ENCODE assay signal across 15 cellular contexts in genomic region chr4:19254476-19254875, GRCh38.
DNase-seq lines count a peak whose midpoint lies in the region; ATAC-seq and TF ChIP-seq lines count a peak whose summit lies in the region.
"Had no signal": no experiment of that assay in that cellular context is flagged by ENCODE, and none has a peak within 500 bp of the region (broad histone marks: within the 10 kb centered on the region; RNA-seq: fewer than 3 reads in every experiment).

No MANE protein-coding gene starts in this region.

- TF ChIP-seq CTCF in fibroblast of lung (conservative IDR thresholded peaks at IDR 0.05 in 1 of 2, IDR thresholded peaks at IDR 0.05 in 1 of 2; ENCODE audit: low read depth in 1 of 2, low read length in 2 of 2) (no peak), osteoblast (IDR thresholded peaks at IDR 0.05; ENCODE audit: extremely low read depth, low read depth, low read length) (no peak), upper lobe of right lung (IDR thresholded peaks at IDR 0.05) (no peak)

- DNase-seq in EH (ENCODE audit: low read depth) (peak; percentile 58), NCI-H446 treated with DMSO at 0.1 percent for 48 hours (lab: John Stamatoyannopoulos, UW) (peak; percentile 34), fibroblast of lung (ENCODE audit: low read depth in 2 of 2) (peak; percentile 21 to 68), osteoblast (ENCODE audit: insufficient read length, low spot score, missing footprints) (peak; percentile 25), nucleus accumbens (lab: John Stamatoyannopoulos, UW) (no peak), upper lobe of right lung (no peak), substantia nigra (lab: John Stamatoyannopoulos, UW) (no peak)
- DNase-seq: DMS 273 treated with DMSO at 0.1 percent for 48 hours, HFFc6, KG1, NCI-H1048, NCI-H345 had no signal

- H3K9ac ChIP-seq in fibroblast of lung (ENCODE audit: insufficient read depth, low read length) = no peak overlapping the region

- intact Hi-C loops in upper lobe of right lung (cut with DNase I) = no loop called here

- no peaks in the 10 kb centered on the region for H3K79me2 ChIP-seq in fibroblast of lung (ENCODE audit: control insufficient read depth, insufficient read depth, low read length)
- no peaks in the 10 kb centered on the region for H3K79me2 ChIP-seq in osteoblast (ENCODE audit: insufficient read depth, low read length)

- ATAC-seq in upper lobe of right lung = no peak
- ATAC-seq: A549, HepG2 had no signal

- H3K27me3 ChIP-seq in fibroblast of lung (ENCODE audit: control insufficient read depth, insufficient read depth, low read length) (no peaks in the 10 kb centered on the region), osteoblast (ENCODE audit: insufficient read depth, low read length) (no peaks in the 10 kb centered on the region), upper lobe of right lung (no peaks in the 10 kb centered on the region)

- H3K27ac ChIP-seq in fibroblast of lung (ENCODE audit: insufficient read depth, low read length) (no peak overlapping the region), osteoblast (ENCODE audit: low read depth, low read length) (no peak overlapping the region), upper lobe of right lung (no peak overlapping the region), substantia nigra (ENCODE audit: low read depth, low read length, poor library complexity, severe bottlenecking) (no peak overlapping the region)
- H3K27ac ChIP-seq: A549, C4-2B had no signal

- no peaks in the 10 kb centered on the region for H3K36me3 ChIP-seq in fibroblast of lung (ENCODE audit: control insufficient read depth, insufficient read depth, low read length)
- H3K36me3 ChIP-seq in osteoblast (ENCODE audit: insufficient read depth, low read length) = no peaks in the 10 kb centered on the region
- H3K36me3 ChIP-seq in upper lobe of right lung = no peaks in the 10 kb centered on the region

- H3K4me1 ChIP-seq in fibroblast of lung (ENCODE audit: control insufficient read depth, extremely low read depth, insufficient read depth, low read length) = no peaks in the 10 kb centered on the region
- no peaks in the 10 kb centered on the region for H3K4me1 ChIP-seq in osteoblast (ENCODE audit: insufficient read depth, low read length)
- H3K4me1 ChIP-seq in upper lobe of right lung = no peaks in the 10 kb centered on the region
- H3K4me1 ChIP-seq: A549 had no signal

- H3K4me3 ChIP-seq in fibroblast of lung (replicated peaks in 1 of 4; ENCODE audit: control extremely low read depth in 1 of 4, insufficient read depth in 1 of 4, low read depth in 3 of 4, low read length in 4 of 4) = no peak overlapping the region
- H3K4me3 ChIP-seq in osteoblast (ENCODE audit: insufficient read depth, low read length) = no peak overlapping the region
- H3K4me3 ChIP-seq in upper lobe of right lung = no peak overlapping the region
- H3K4me3 ChIP-seq: A549 had no signal

- H3K4me2 ChIP-seq in fibroblast of lung (ENCODE audit: extremely low read depth, insufficient read depth, low read length) (no peak overlapping the region), osteoblast (ENCODE audit: insufficient read depth, low read length) (no peak overlapping the region)
- H3K4me2 ChIP-seq: A549 had no signal

- no peaks in the 10 kb centered on the region for H4K20me1 ChIP-seq in fibroblast of lung (ENCODE audit: control insufficient read depth, extremely low read depth, insufficient read depth, low read length)
- no peaks in the 10 kb centered on the region for H4K20me1 ChIP-seq in osteoblast (ENCODE audit: insufficient read depth, low read length)

- H2AFZ ChIP-seq in fibroblast of lung (ENCODE audit: low read length) (no peak overlapping the region), osteoblast (ENCODE audit: low read length) (no peak overlapping the region)

- H3K9me3 ChIP-seq in fibroblast of lung (ENCODE audit: control insufficient read depth, insufficient read depth, low read depth, low read length) (no peaks in the 10 kb centered on the region), osteoblast (ENCODE audit: low read depth, low read length) (no peaks in the 10 kb centered on the region), upper lobe of right lung (no peaks in the 10 kb centered on the region)
- H3K9me3 ChIP-seq: A549 had no signal

Comparison
In these comparisons a context has a peak if more than half of its experiments do, and no peak if none do; other contexts are left out.
1. DNase-seq: peak in EH (single experiment), NCI-H446 treated with DMSO at 0.1 percent for 48 hours (single experiment), fibroblast of lung (2 of 2) and osteoblast (single experiment); none in nucleus accumbens (0 of 56), upper lobe of right lung (single experiment) and substantia nigra (0 of 49).